In the genomic region with DNA sequence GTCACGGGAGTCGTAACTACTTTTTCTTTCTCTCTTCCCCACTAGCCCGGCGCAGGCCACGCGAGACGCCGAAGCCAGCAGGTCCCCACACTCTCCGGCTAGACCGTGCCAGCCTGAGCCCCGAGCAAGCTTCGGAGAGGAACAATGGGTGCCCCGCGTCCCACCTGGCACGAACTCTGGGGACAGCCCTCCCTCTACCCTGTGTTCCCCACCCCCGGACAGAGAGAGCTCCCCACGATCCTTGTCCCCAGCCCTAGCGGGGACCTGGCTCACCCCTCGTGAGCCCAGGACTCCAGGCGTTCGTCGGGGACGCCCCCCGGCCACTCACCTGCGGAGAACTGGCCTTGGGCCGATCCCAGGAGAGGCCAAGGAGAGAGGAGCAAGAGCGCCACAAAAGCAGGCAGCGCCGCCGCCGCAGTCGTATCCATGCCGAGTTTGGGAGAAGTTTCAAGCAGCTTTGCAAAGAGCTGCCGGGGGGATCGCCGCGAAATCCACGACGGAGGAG, we compare ENCODE assay signal across 8 cellular contexts. TPM values are rescaled to one million over a fixed set of nuclear protein-coding genes. Genes with fewer than 3 reads are reported as not detected.
DNase-seq lines count a peak whose midpoint lies in the region; ATAC-seq and TF ChIP-seq lines count a peak whose summit lies in the region.

No MANE protein-coding gene starts in this region.

- no peak for TF ChIP-seq POLR2A in thyroid gland (IDR thresholded peaks at IDR 0.05)

- H3K4me3 ChIP-seq in GM08714 (ENCODE audit: low read length) (peak overlapping the region; percentile 71), GM23338 (peak overlapping the region; percentile 92), fibroblast of pulmonary artery (replicated peaks; ENCODE audit: low read depth, low read length) (peak overlapping the region; percentile 93), neural progenitor cell (peak overlapping the region; percentile 64), thyroid gland (replicated peaks in 1 of 3) (peak overlapping the region; percentile 74 to 91 (median 78))

- ATAC-seq in GM23338: peak; percentile 60
- ATAC-seq in activated T-cell treated with anti-CD3 and anti-CD28 coated beads, Interleukin-2, amount 50 U/mL, for 4 hours: peak; percentile 44 to 47

- no peaks in the 10 kb centered on the region for H3K36me3 Mint-ChIP-seq in GM23338 (ENCODE audit: low read depth)
- no peaks in the 10 kb centered on the region for H3K36me3 Mint-ChIP-seq in activated T-cell treated with anti-CD3 and anti-CD28 coated beads, Interleukin-2, amount 50 U/mL, for 4 hours (ENCODE audit: insufficient read depth)
- H3K36me3 Mint-ChIP-seq in neural progenitor cell: no peaks in the 10 kb centered on the region

- H3K9ac ChIP-seq in neural progenitor cell: peak overlapping the region; percentile 75

- H4K20me1 ChIP-seq in GM23338 (replicated peaks; ENCODE audit: insufficient read depth) (peaks cover 24% of the 10 kb centered on the region; the same call in 1 of the 2 replicates), neural progenitor cell (ENCODE audit: low read depth) (peaks cover 34% of the 10 kb centered on the region)

- peaks cover 38% of the 10 kb centered on the region for H3K4me1 Mint-ChIP-seq in GM23338
- peaks cover 17% of the 10 kb centered on the region for H3K4me1 Mint-ChIP-seq in activated T-cell treated with anti-CD3 and anti-CD28 coated beads, Interleukin-2, amount 50 U/mL, for 4 hours (ENCODE audit: low read depth)
- H3K4me1 Mint-ChIP-seq in neural progenitor cell: peaks cover 33% of the 10 kb centered on the region

- H3K4me1 ChIP-seq in GM23338 (ENCODE audit: insufficient read depth): peaks cover 23% of the 10 kb centered on the region
- peaks cover 14% of the 10 kb centered on the region for H3K4me1 ChIP-seq in neural progenitor cell
- peaks cover 0 to 9% of the 10 kb centered on the region in 2 donors for H3K4me1 ChIP-seq in thyroid gland

- H3K27me3 Mint-ChIP-seq in GM23338 (ENCODE audit: insufficient read depth, low read depth, poor library complexity) (peaks cover 12% of the 10 kb centered on the region), neural progenitor cell (ENCODE audit: insufficient read depth, low read depth) (no peaks in the 10 kb centered on the region)
- peaks cover 70% of the 10 kb centered on the region for H3K27me3 Mint-ChIP-seq in activated T-cell treated with anti-CD3 and anti-CD28 coated beads, Interleukin-2, amount 50 U/mL, for 4 hours (ENCODE audit: low read depth)

- TF ChIP-seq CTCF in GM23338 (conservative IDR thresholded peaks at IDR 0.05; ENCODE audit: low read depth in 2 of 2) (no peak), fibroblast of pulmonary artery (IDR thresholded peaks at IDR 0.05; ENCODE audit: low read length, missing control alignments) (no peak), neural progenitor cell (IDR thresholded peaks at IDR 0.05) (no peak), thyroid gland (IDR thresholded peaks at IDR 0.05) (no peak)

- peaks cover 48% of the 10 kb centered on the region for H3K79me2 ChIP-seq in GM23338 (replicated peaks; ENCODE audit: insufficient read depth)
- H3K79me2 ChIP-seq in neural progenitor cell (ENCODE audit: low read depth): peaks cover 46% of the 10 kb centered on the region

- H2AFZ ChIP-seq in GM23338: peak overlapping the region; percentile 81
- H2AFZ ChIP-seq in neural progenitor cell (replicated peaks): peak overlapping the region; percentile 84

- H3K9me3 Mint-ChIP-seq in GM23338 (no peaks in the 10 kb centered on the region; the same call in 2 of the 3 replicates), neural progenitor cell (no peaks in the 10 kb centered on the region)
- no peaks in the 10 kb centered on the region for H3K9me3 Mint-ChIP-seq in activated T-cell treated with anti-CD3 and anti-CD28 coated beads, Interleukin-2, amount 50 U/mL, for 4 hours

- H3K27ac ChIP-seq in GM23338 (ENCODE audit: low read depth) (peak overlapping the region; percentile 91), neural progenitor cell (peak overlapping the region; percentile 95), thyroid gland (peak overlapping the region; percentile 88 to 97 (median 95))

- peaks cover 7% of the 10 kb centered on the region; the same call in 1 of the 2 replicates for H3K27me3 ChIP-seq in GM23338 (ENCODE audit: insufficient read depth)
- no peaks in the 10 kb centered on the region for H3K27me3 ChIP-seq in neural progenitor cell
- H3K27me3 ChIP-seq in thyroid gland: no peaks in the 10 kb centered on the region

- DNase-seq in GM23338 (ENCODE audit: low spot score) (peak; percentile 61), NCI-H146 treated with DMSO at 0.1 percent for 48 hours (lab: John Stamatoyannopoulos, UW; ENCODE audit: unreplicated experiment) (peak; percentile 88), fibroblast of pulmonary artery (ENCODE audit: low read depth) (peak; percentile 70), neural progenitor cell (ENCODE audit: low spot score) (no peak), thyroid gland (peak; percentile 67 to 69), LoVo (ENCODE audit: low spot score) (no peak)
- DNase-seq in activated T-cell treated with anti-CD3 and anti-CD28 coated beads, Interleukin-2, amount 50 U/mL, for 4 hours: peak; percentile 43

- H3K27ac Mint-ChIP-seq in GM23338 (peak overlapping the region; percentile 97), neural progenitor cell (peak overlapping the region; percentile 96)

- no peaks in the 10 kb centered on the region for H3K9me2 ChIP-seq in GM23338 (ENCODE audit: insufficient read depth)

- H3F3A ChIP-seq in GM23338 (replicated peaks; ENCODE audit: low read depth) (0 out of 2 replicates have a peak, but pooled peaks cover 2% of the 10 kb centered on the region), neural progenitor cell (ENCODE audit: low read depth) (peaks cover 13% of the 10 kb centered on the region)

- H3K36me3 ChIP-seq in GM23338 (ENCODE audit: insufficient read depth) (no peaks in the 10 kb centered on the region), neural progenitor cell (no peaks in the 10 kb centered on the region), thyroid gland (no peaks in the 10 kb centered on the region)

- intact Hi-C loops in thyroid gland (cut with DNase I): no loop called here

- WGBS in thyroid gland, 2 donors: 0% methylated on average over 3 to 23 of the region's 39 CpGs

- H3K4me2 ChIP-seq in GM23338 (peak overlapping the region; percentile 92), neural progenitor cell (peak overlapping the region; percentile 95)

- no peaks in the 10 kb centered on the region for H3K9me3 ChIP-seq in neural progenitor cell (ENCODE audit: low read depth)
- H3K9me3 ChIP-seq in thyroid gland: no peaks in the 10 kb centered on the region

- peak overlapping the region; percentile 88 for H3K4me3 Mint-ChIP-seq in GM23338
- peak overlapping the region; percentile 91 for H3K4me3 Mint-ChIP-seq in activated T-cell treated with anti-CD3 and anti-CD28 coated beads, Interleukin-2, amount 50 U/mL, for 4 hours
- H3K4me3 Mint-ChIP-seq in neural progenitor cell: peak overlapping the region; percentile 97

TF ChIP-seq in GM23338, 12 proteins besides CTCF, POLR2A, EP300 and RAD21:
- TF ChIP-seq EZH2phosphoT487 (IDR thresholded peaks at IDR 0.05; ENCODE audit: unreplicated experiment): no peak

RNA-seq across cellular contexts. Expression of a gene that starts 0.4 kb away (rescaled TPM):
- 46.1 and 56.4 TPM in 2 replicates for total RNA-seq in GM23338 (2014; rRNA removed; shearing (Covaris generic))
- polyA plus RNA-seq in GM23338 (2016; fragmentation: Nextera tagmentation; extraction: Ambion mirVana): 20.7 and 26.9 TPM in 2 replicates
- 10 to 100 TPM in 2 of 3 donors, 1 to 10 TPM in 1; 5.6 to 17.5 (median 11.6) TPM for total RNA-seq in activated T-cell treated with anti-CD3 and anti-CD28 coated beads, Interleukin-2, amount 50 U/mL, for 4 hours
- total RNA-seq in neural progenitor cell (ENCODE audit: low replicate concordance) (30.9 and 35.0 TPM in 2 replicates), thyroid gland (10 to 100 TPM; 34.6 to 56.5 (median 47.0) TPM)

Comparison
In these comparisons a context has a peak if more than half of its experiments do, and no peak if none do; other contexts are left out.
1. DNase-seq: peak in GM23338 (single experiment), NCI-H146 treated with DMSO at 0.1 percent for 48 hours (single experiment), activated T-cell treated with anti-CD3 and anti-CD28 coated beads, Interleukin-2, amount 50 U/mL, for 4 hours (single experiment), fibroblast of pulmonary artery (single experiment) and thyroid gland (2 of 2); none in neural progenitor cell (single experiment) and LoVo (single experiment).
2. Peak in every context shown above with its lines, with median percentiles within 50 percentile points of each other: H3K4me3 ChIP-seq, H3K27ac ChIP-seq and H3K4me3 Mint-ChIP-seq.